In the genomic region with DNA sequence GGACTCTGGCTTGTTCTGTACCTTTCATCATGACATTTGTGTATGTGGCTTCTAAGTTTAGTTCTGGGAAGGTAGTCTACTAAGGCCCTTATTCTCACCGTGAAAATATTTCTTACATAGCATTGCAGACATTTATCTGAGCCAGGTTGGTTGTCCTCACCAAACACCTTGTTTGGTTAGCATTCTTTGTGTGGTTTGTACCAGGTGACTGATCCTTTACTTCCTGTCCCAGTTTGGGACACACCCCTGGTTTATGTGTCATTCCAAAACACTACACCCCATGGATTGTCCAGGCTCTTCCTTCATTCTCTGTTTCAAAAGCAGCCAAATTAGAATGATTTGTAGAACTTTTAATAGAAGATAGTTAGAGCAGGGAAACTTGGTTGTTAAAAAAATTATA, we compare ENCODE assay signal across 27 cellular contexts. TPM values are rescaled to one million over a fixed set of nuclear protein-coding genes. Genes with fewer than 3 reads are reported as not detected.
DNase-seq lines count a peak whose midpoint lies in the region; FAIRE-seq and TF ChIP-seq lines count a peak whose summit lies in the region.
"Had no signal": no experiment of that assay in that cellular context is flagged by ENCODE, and none has a peak within 500 bp of the region (broad histone marks: within the 10 kb centered on the region; RNA-seq: fewer than 3 reads in every experiment).

No MANE protein-coding gene starts in this region.

- H3K9me2 ChIP-seq in PC-9 (ENCODE audit: insufficient read depth), result no peaks in the 10 kb centered on the region
- H3K9me2 ChIP-seq: SK-N-SH had no signal

- peak overlapping the region; percentile 35; the same call in 1 of the 2 replicates for H3K4me2 ChIP-seq in PC-9
- no peak overlapping the region for H3K4me2 ChIP-seq in endothelial cell of umbilical vein (ENCODE audit: insufficient read depth, low read length)
- no peak overlapping the region for H3K4me2 ChIP-seq in smooth muscle cell
- H3K4me2 ChIP-seq: SK-N-SH had no signal

- H3K4me3 ChIP-seq in PC-9 (no peak overlapping the region), endothelial cell of umbilical vein (replicated peaks in 1 of 3; ENCODE audit: insufficient read depth in 1 of 3, low read depth in 1 of 3, low read length in 3 of 3) (no peak overlapping the region), smooth muscle cell (no peak overlapping the region), kidney (ENCODE audit: low read length in 2 of 2) (no peak overlapping the region), thyroid gland (replicated peaks in 1 of 3) (no peak overlapping the region)
- H3K4me3 ChIP-seq: heart left ventricle, lung, pancreas, right atrium auricular region, spleen had no signal

- POLR2A ChIA-PET in PC-9 (lab: Charles Lee; ENCODE audit: unreplicated experiment) (no interaction called here), endothelial cell of umbilical vein (lab: Charles Lee) (no interaction called here)

- TF ChIP-seq POLR2A in endothelial cell of umbilical vein (IDR thresholded peaks at IDR 0.05; ENCODE audit: low read depth, low read length), result no peak
- no peak for TF ChIP-seq POLR2A in thyroid gland (IDR thresholded peaks at IDR 0.05)

- H3K27me3 ChIP-seq in PC-9 (ENCODE audit: insufficient read depth, low read depth), result no peaks in the 10 kb centered on the region
- H3K27me3 ChIP-seq in endothelial cell of umbilical vein (ENCODE audit: control insufficient read depth in 2 of 2, insufficient read depth in 2 of 2, low read length in 2 of 2), result no peaks in the 10 kb centered on the region
- H3K27me3 ChIP-seq in smooth muscle cell (ENCODE audit: low read depth), result no peaks in the 10 kb centered on the region
- no peaks in the 10 kb centered on the region for H3K27me3 ChIP-seq in thyroid gland
- H3K27me3 ChIP-seq: heart left ventricle, pancreas, right atrium auricular region, spleen had no signal

- TF ChIP-seq CTCF in PC-9 (conservative IDR thresholded peaks at IDR 0.05), result no peak
- no peak for TF ChIP-seq CTCF in endothelial cell of umbilical vein (IDR thresholded peaks at IDR 0.05; ENCODE audit: extremely low read depth in 1 of 2, insufficient read depth in 1 of 2, low read depth in 1 of 2, low read length in 2 of 2)
- no peak for TF ChIP-seq CTCF in smooth muscle cell (IDR thresholded peaks at IDR 0.05; ENCODE audit: borderline replicate concordance, insufficient read depth, poor library complexity, severe bottlenecking)
- TF ChIP-seq CTCF in kidney (IDR thresholded peaks at IDR 0.05; ENCODE audit: borderline replicate concordance, extremely low read depth, insufficient read depth), result no peak
- TF ChIP-seq CTCF in thyroid gland (IDR thresholded peaks at IDR 0.05), result no peak

- CTCF ChIA-PET in PC-9 (lab: Charles Lee), result interaction anchor here (0.6 kb wide), 1 partner anchor 23 kb away, joined by 4 read pairs; no protein-coding TSS in a partner anchor
- CTCF ChIA-PET in endothelial cell of umbilical vein (lab: Charles Lee), result interaction anchor here (1.5 kb wide), 1 partner anchor 36 kb away, joined by 3 read pairs; no protein-coding TSS in a partner anchor

- BruUV-seq in PC-9 (replicated peaks; lab: Mats Ljungman, UMichigan), result no TSS peak
- BruUV-seq in endothelial cell of umbilical vein (replicated peaks; lab: Mats Ljungman, UMichigan), result no TSS peak

- peaks cover 22% of the 10 kb centered on the region for H3K4me1 ChIP-seq in PC-9 (replicated peaks; ENCODE audit: insufficient read depth)
- H3K4me1 ChIP-seq in endothelial cell of umbilical vein (ENCODE audit: control insufficient read depth, extremely low read depth, insufficient read depth, low read length), result peaks cover 16% of the 10 kb centered on the region
- no peaks in the 10 kb centered on the region for H3K4me1 ChIP-seq in smooth muscle cell (ENCODE audit: low read depth)
- no peaks in the 10 kb centered on the region for H3K4me1 ChIP-seq in kidney (ENCODE audit: control insufficient read depth in 1 of 2, insufficient read depth in 1 of 2, low read depth in 1 of 2, low read length in 2 of 2)
- no peaks in the 10 kb centered on the region for H3K4me1 ChIP-seq in thyroid gland
- H3K4me1 ChIP-seq: heart left ventricle, pancreas, right atrium auricular region, spleen had no signal

- no peak for FAIRE-seq in endothelial cell of umbilical vein (lab: Jason Lieb, UNC)
- FAIRE-seq in kidney (lab: Jason Lieb, UNC), result no peak
- FAIRE-seq: GM12891, HTR-8/SVneo, pancreas had no signal

- H3K9me3 ChIP-seq in PC-9 (ENCODE audit: insufficient read depth, low read depth) (no peaks in the 10 kb centered on the region), endothelial cell of umbilical vein (replicated peaks; ENCODE audit: control insufficient read depth, insufficient read depth, low read length) (no peaks in the 10 kb centered on the region), smooth muscle cell (replicated peaks; ENCODE audit: low read depth) (no peaks in the 10 kb centered on the region), kidney (ENCODE audit: control insufficient read depth in 1 of 2, low read length in 2 of 2) (no peaks in the 10 kb centered on the region), thyroid gland (no peaks in the 10 kb centered on the region)
- H3K9me3 ChIP-seq: heart left ventricle, pancreas, right atrium auricular region, SK-N-SH, spleen had no signal

- intact Hi-C loops in PC-9 (cut with micrococcal nuclease; ENCODE audit: unreplicated experiment), result no loop called here
- intact Hi-C loops in endothelial cell of umbilical vein (cut with micrococcal nuclease), result no loop called here
- intact Hi-C loops in kidney (cut with DNase I), result no loop called here
- intact Hi-C loops in thyroid gland (cut with DNase I), result no loop called here

- H3F3A ChIP-seq in PC-9 (ENCODE audit: insufficient read depth, low read depth), result peaks cover 15% of the 10 kb centered on the region
- H3F3A ChIP-seq in smooth muscle cell (ENCODE audit: low read depth), result no peaks in the 10 kb centered on the region

- peak overlapping the region; percentile 82 for H3K27ac ChIP-seq in PC-9
- peak overlapping the region; percentile 94 for H3K27ac ChIP-seq in endothelial cell of umbilical vein (ENCODE audit: insufficient read depth, low read depth, low read length)
- H3K27ac ChIP-seq in smooth muscle cell (ENCODE audit: low read depth), result peak overlapping the region; percentile 73
- no peak overlapping the region for H3K27ac ChIP-seq in kidney (ENCODE audit: low read depth in 2 of 2, low read length in 2 of 2)
- H3K27ac ChIP-seq in thyroid gland, result no peak overlapping the region
- H3K27ac ChIP-seq: 22Rv1, heart left ventricle, pancreas, right atrium auricular region, spleen had no signal

- no peak overlapping the region for H2AFZ ChIP-seq in PC-9
- no peak overlapping the region for H2AFZ ChIP-seq in endothelial cell of umbilical vein (ENCODE audit: low read depth, low read length)
- H2AFZ ChIP-seq in smooth muscle cell (ENCODE audit: low read depth), result no peak overlapping the region

- H3K9me1 ChIP-seq in endothelial cell of umbilical vein (replicated peaks; ENCODE audit: control insufficient read depth, extremely low read depth, insufficient read depth, low read length), result no peaks in the 10 kb centered on the region

- H3K9ac ChIP-seq in endothelial cell of umbilical vein (replicated peaks; ENCODE audit: extremely low read depth, insufficient read depth, low read length) (no peak overlapping the region), smooth muscle cell (ENCODE audit: low read depth) (no peak overlapping the region), kidney (ENCODE audit: low read length in 2 of 2) (no peak overlapping the region)
- H3K9ac ChIP-seq: SK-N-SH had no signal

- peaks cover 16% of the 10 kb centered on the region; the same call in 1 of the 2 replicates for H3K36me3 ChIP-seq in PC-9 (ENCODE audit: low read depth)
- peaks cover 6 to 8% of the 10 kb centered on the region in 2 experiments for H3K36me3 ChIP-seq in endothelial cell of umbilical vein (ENCODE audit: control insufficient read depth in 2 of 2, extremely low read depth in 1 of 2, insufficient read depth in 2 of 2, low read length in 2 of 2)
- peaks cover 4% of the 10 kb centered on the region for H3K36me3 ChIP-seq in smooth muscle cell (ENCODE audit: low read depth)
- peaks cover 6 to 10% of the 10 kb centered on the region in 2 donors for H3K36me3 ChIP-seq in kidney (ENCODE audit: control insufficient read depth in 1 of 2, insufficient read depth in 2 of 2, low read length in 2 of 2)
- H3K36me3 ChIP-seq in thyroid gland, result peaks cover 7 to 13% of the 10 kb centered on the region in 2 donors

- DNase-seq in DMS53 (lab: John Stamatoyannopoulos, UW) (peak; percentile 16), DMS53 treated with DMSO at 0.1 percent for 48 hours (lab: John Stamatoyannopoulos, UW; ENCODE audit: unreplicated experiment) (no peak), PC-9 (peak in 1 of 2 experiments; percentile 91), endothelial cell of umbilical vein (ENCODE audit: low read depth, low spot score) (no peak), smooth muscle cell (lab: John Stamatoyannopoulos, UW; ENCODE audit: unreplicated experiment) (no peak), UCSD-AML1 (lab: John Stamatoyannopoulos, UW; ENCODE audit: unreplicated experiment) (no peak), kidney (no peak), thyroid gland (no peak)
- DNase-seq: activated CD4-positive, alpha-beta T cell treated with anti-CD3 and anti-CD28 coated beads, Interleukin-2, amount 50 U/mL, for 1 hour; activated effector memory CD4-positive, alpha-beta T cell treated with anti-CD3 and anti-CD28 coated beads, Interleukin-2, amount 50 U/mL, for 16 hours; EL; heart left ventricle; KBM-7; kidney glomerular epithelial cell; NCI-H1436; NCI-H345; nephron progenitor cell; pancreas; RPMI8226; SK-N-SH; spleen; T1000 had no signal

- WGBS in smooth muscle cell (ENCODE audit: low lambda C conversion rate), result 84% methylated on average over 1 of the region's 1 CpG
- WGBS in thyroid gland, 2 donors, result 95 to 96% methylated on average over 1 of the region's 1 CpG

- H3K79me2 ChIP-seq in PC-9 (ENCODE audit: low read depth) (no peaks in the 10 kb centered on the region), endothelial cell of umbilical vein (ENCODE audit: control insufficient read depth, insufficient read depth, low read length) (no peaks in the 10 kb centered on the region), smooth muscle cell (ENCODE audit: low read depth) (no peaks in the 10 kb centered on the region)

- H4K20me1 ChIP-seq in PC-9 (ENCODE audit: insufficient read depth), result no peaks in the 10 kb centered on the region
- no peaks in the 10 kb centered on the region for H4K20me1 ChIP-seq in endothelial cell of umbilical vein (replicated peaks; ENCODE audit: control insufficient read depth, extremely low read depth, insufficient read depth, low read length)
- H4K20me1 ChIP-seq in smooth muscle cell (ENCODE audit: low read depth), result no peaks in the 10 kb centered on the region

- dilution Hi-C loops in endothelial cell of umbilical vein (cut with MboI; ENCODE audit: extremely low pct_ligation_motif_present, low sequenced_read_pairs), result no loop called here

RNA-seq across cellular contexts. Expression of gene DUSP14, which starts 23.2 kb away (rescaled TPM):
- total RNA-seq in PC-9 (2021) (17.1 and 23.3 TPM in 2 replicates), endothelial cell of umbilical vein (33.5 and 36.4 TPM in 2 replicates), smooth muscle cell (47.1 and 62.1 TPM in 2 replicates), kidney (9.7 TPM), thyroid gland (10 to 100 TPM; 52.7 to 74.5 (median 59.0) TPM)
- polyA plus RNA-seq in endothelial cell of umbilical vein (62.5 and 64.2 TPM in 2 replicates), smooth muscle cell (40.4 and 59.1 TPM in 2 replicates), kidney (ENCODE audit: insufficient read depth, low read depth, low replicate concordance) (13.4 TPM)
- polyA plus RNA-seq in endothelial cell of umbilical vein (2011; cell fraction: cytosol; rRNA removed), result 58.9 and 63.2 TPM in 2 replicates
- 33.4 and 35.0 TPM in 2 replicates for polyA plus RNA-seq in endothelial cell of umbilical vein (2011; cell fraction: nucleus; rRNA removed)
- 42.6 and 52.3 TPM in 2 replicates for polyA plus RNA-seq in endothelial cell of umbilical vein (2012)
- polyA minus RNA-seq in endothelial cell of umbilical vein, result 44.1 and 49.4 TPM in 2 replicates
- 22.7 TPM for polyA minus RNA-seq in endothelial cell of umbilical vein (2011; cell fraction: cytosol; rRNA and poly(A)+ RNA removed)
- 16.9 and 20.3 TPM in 2 replicates for polyA minus RNA-seq in endothelial cell of umbilical vein (2011; cell fraction: nucleus; rRNA and poly(A)+ RNA removed)

RNA-seq across cellular contexts. Expression of gene TADA2A, which starts 59.8 kb away (rescaled TPM):
- total RNA-seq in PC-9 (2021) (24.6 and 25.2 TPM in 2 replicates), endothelial cell of umbilical vein (20.5 and 22.4 TPM in 2 replicates), smooth muscle cell (10.8 and 11.8 TPM in 2 replicates), kidney (26.0 TPM), thyroid gland (10 to 100 TPM; 19.3 to 33.2 (median 22.1) TPM)
- polyA plus RNA-seq in endothelial cell of umbilical vein (9.9 and 11.1 TPM in 2 replicates), smooth muscle cell (6.0 and 9.7 TPM in 2 replicates), kidney (ENCODE audit: insufficient read depth, low read depth, low replicate concordance) (6.6 TPM)
- 10.1 and 12.5 TPM in 2 replicates for polyA plus RNA-seq in endothelial cell of umbilical vein (2011; cell fraction: cytosol; rRNA removed)
- 38.9 and 40.2 TPM in 2 replicates for polyA plus RNA-seq in endothelial cell of umbilical vein (2011; cell fraction: nucleus; rRNA removed)
- polyA plus RNA-seq in endothelial cell of umbilical vein (2012), result 16.8 and 17.9 TPM in 2 replicates
- polyA minus RNA-seq in endothelial cell of umbilical vein, result 36.2 TPM in 2 replicates
- polyA minus RNA-seq in endothelial cell of umbilical vein (2011; cell fraction: cytosol; rRNA and poly(A)+ RNA removed), result 18.1 TPM
- 27.5 and 35.4 TPM in 2 replicates for polyA minus RNA-seq in endothelial cell of umbilical vein (2011; cell fraction: nucleus; rRNA and poly(A)+ RNA removed)

RNA-seq across cellular contexts. Expression of gene ACACA, which starts 59.8 kb away (rescaled TPM):
- total RNA-seq in PC-9 (2021) (125 and 185 TPM in 2 replicates), endothelial cell of umbilical vein (116 and 124 TPM in 2 replicates), smooth muscle cell (33.9 and 38.9 TPM in 2 replicates), kidney (34.9 TPM), thyroid gland (10 to 100 TPM; 27.2 to 55.7 (median 38.4) TPM)
- polyA plus RNA-seq in endothelial cell of umbilical vein (55.3 and 56.8 TPM in 2 replicates), smooth muscle cell (16.4 and 21.4 TPM in 2 replicates), kidney (ENCODE audit: insufficient read depth, low read depth, low replicate concordance) (13.8 TPM)
- 54.5 and 55.8 TPM in 2 replicates for polyA plus RNA-seq in endothelial cell of umbilical vein (2011; cell fraction: cytosol; rRNA removed)
- polyA plus RNA-seq in endothelial cell of umbilical vein (2011; cell fraction: nucleus; rRNA removed), result 108 and 114 TPM in 2 replicates
- polyA plus RNA-seq in endothelial cell of umbilical vein (2012), result 52.4 and 55.1 TPM in 2 replicates
- 343 and 426 TPM in 2 replicates for polyA minus RNA-seq in endothelial cell of umbilical vein
- 136 TPM for polyA minus RNA-seq in endothelial cell of umbilical vein (2011; cell fraction: cytosol; rRNA and poly(A)+ RNA removed)
- polyA minus RNA-seq in endothelial cell of umbilical vein (2011; cell fraction: nucleus; rRNA and poly(A)+ RNA removed), result 301 and 431 TPM in 2 replicates

Comparison
In these comparisons a context has a peak if more than half of its experiments do, and no peak if none do; other contexts are left out.
1. H3K27ac ChIP-seq: peak in PC-9 (single experiment), endothelial cell of umbilical vein (single experiment) and smooth muscle cell (single experiment); none in kidney (0 of 2) and thyroid gland (0 of 3).